Comparison of ENCODE assay signal across 8 cellular contexts in genomic region chr1:180981596-180982387, GRCh38. TPM values are rescaled to one million over a fixed set of nuclear protein-coding genes. Genes with fewer than 3 reads are reported as not detected.
DNase-seq lines count a peak whose midpoint lies in the region; FAIRE-seq and TF ChIP-seq lines count a peak whose summit lies in the region.

No MANE protein-coding gene starts in this region.

- no peaks in the 10 kb centered on the region for H3K79me2 ChIP-seq in smooth muscle cell (ENCODE audit: low read depth)

- peak overlapping the region; percentile 62 for H3K27ac Mint-ChIP-seq in stimulated activated naive CD8-positive, alpha-beta T cell treated with anti-CD3 and anti-CD28 coated beads, Interleukin-15, Interleukin-2, amounts not matched to agents 100 ng/mL and 50 ng/mL, for 24 hours

- TF ChIP-seq POLR2A in GM12891 (IDR thresholded peaks at IDR 0.05; ENCODE audit: low read depth, low read length) = no peak
- no peak for TF ChIP-seq POLR2A in Peyer's patch (IDR thresholded peaks at IDR 0.05)

- TF ChIP-seq CTCF in HEK293 (tag by site-specific recombination; IDR thresholded peaks at IDR 0.05) (no peak), Peyer's patch (IDR thresholded peaks at IDR 0.05) (no peak), smooth muscle cell (IDR thresholded peaks at IDR 0.05; ENCODE audit: borderline replicate concordance, insufficient read depth, poor library complexity, severe bottlenecking) (no peak)

- 45 to 49% methylated on average over 10 of the region's 11 CpGs for WGBS in ectodermal cell, 2 experiments
- WGBS in smooth muscle cell (ENCODE audit: low lambda C conversion rate) = 79% methylated on average over 11 of the region's 11 CpGs

- no peak overlapping the region for H3K4me2 ChIP-seq in smooth muscle cell

- CTCF ChIA-PET in HEK293 (lab: Yijun Ruan, JAX) = interaction anchor here (0.6 kb wide), 2 partner anchors 441 to 499 kb away, joined by 4 to 5 read pairs; no protein-coding TSS in a partner anchor

- no peaks in the 10 kb centered on the region for H3K27me3 Mint-ChIP-seq in stimulated activated naive CD8-positive, alpha-beta T cell treated with anti-CD3 and anti-CD28 coated beads, Interleukin-15, Interleukin-2, amounts not matched to agents 100 ng/mL and 50 ng/mL, for 24 hours

- H3K9ac ChIP-seq in smooth muscle cell (ENCODE audit: low read depth) = no peak overlapping the region

- peaks cover 6% of the 10 kb centered on the region for H3F3A ChIP-seq in smooth muscle cell (ENCODE audit: low read depth)

- peaks cover 14% of the 10 kb centered on the region for H4K20me1 ChIP-seq in smooth muscle cell (ENCODE audit: low read depth)

- FAIRE-seq in GM12891 (lab: Jason Lieb, UNC) = peak; percentile 89

- DNase-seq in GM12891 (ENCODE audit: insufficient read length, low spot score) = peak; percentile 41
- DNase-seq in Peyer's patch = peak in 2 of 3 donors; percentile 51 to 65
- no peak for DNase-seq in NCI-H82 treated with DMSO at 0.1 percent for 48 hours (lab: John Stamatoyannopoulos, UW; ENCODE audit: unreplicated experiment)
- no peak for DNase-seq in smooth muscle cell (lab: John Stamatoyannopoulos, UW; ENCODE audit: unreplicated experiment)
- no peak for DNase-seq in NCI-H524 (lab: John Stamatoyannopoulos, UW)

- peaks cover 22% of the 10 kb centered on the region for H3K4me1 Mint-ChIP-seq in stimulated activated naive CD8-positive, alpha-beta T cell treated with anti-CD3 and anti-CD28 coated beads, Interleukin-15, Interleukin-2, amounts not matched to agents 100 ng/mL and 50 ng/mL, for 24 hours (ENCODE audit: low read depth)

- no peak overlapping the region for H2AFZ ChIP-seq in smooth muscle cell (ENCODE audit: low read depth)

- peak overlapping the region; percentile 55 for H3K4me3 Mint-ChIP-seq in stimulated activated naive CD8-positive, alpha-beta T cell treated with anti-CD3 and anti-CD28 coated beads, Interleukin-15, Interleukin-2, amounts not matched to agents 100 ng/mL and 50 ng/mL, for 24 hours

- H3K4me3 ChIP-seq in HEK293 (ENCODE audit: low read depth, low read length) = no peak overlapping the region
- no peak overlapping the region for H3K4me3 ChIP-seq in Peyer's patch
- no peak overlapping the region for H3K4me3 ChIP-seq in ectodermal cell (ENCODE audit: insufficient read depth, low read depth, low read length)
- no peak overlapping the region for H3K4me3 ChIP-seq in smooth muscle cell

- no peak overlapping the region for H3K27ac ChIP-seq in HEK293 (ENCODE audit: extremely low read depth, low read depth, low read length)
- H3K27ac ChIP-seq in Peyer's patch = peak overlapping the region in 1 of 4 donors; percentile 6
- H3K27ac ChIP-seq in ectodermal cell (ENCODE audit: insufficient read depth, low read depth, low read length, poor library complexity, severe bottlenecking) = peak overlapping the region; percentile 30
- H3K27ac ChIP-seq in smooth muscle cell (ENCODE audit: low read depth) = no peak overlapping the region

- H3K9me3 Mint-ChIP-seq in stimulated activated naive CD8-positive, alpha-beta T cell treated with anti-CD3 and anti-CD28 coated beads, Interleukin-15, Interleukin-2, amounts not matched to agents 100 ng/mL and 50 ng/mL, for 24 hours = no peaks in the 10 kb centered on the region

- peaks cover 75% of the 10 kb centered on the region for H3K36me3 Mint-ChIP-seq in stimulated activated naive CD8-positive, alpha-beta T cell treated with anti-CD3 and anti-CD28 coated beads, Interleukin-15, Interleukin-2, amounts not matched to agents 100 ng/mL and 50 ng/mL, for 24 hours (ENCODE audit: low read depth)

- H3K4me1 ChIP-seq in HEK293 (ENCODE audit: control insufficient read depth, insufficient read depth, low read length) (no peaks in the 10 kb centered on the region), Peyer's patch (peaks cover 0 to 4% (median 0%) of the 10 kb centered on the region in 4 donors), ectodermal cell (ENCODE audit: control insufficient read depth, insufficient read depth, low read length) (peaks cover 17% of the 10 kb centered on the region), smooth muscle cell (ENCODE audit: low read depth) (peaks cover 13% of the 10 kb centered on the region)

- H3K9me3 ChIP-seq in HEK293 (ENCODE audit: control insufficient read depth, insufficient read depth, low read depth, low read length) (no peaks in the 10 kb centered on the region), Peyer's patch (no peaks in the 10 kb centered on the region), ectodermal cell (ENCODE audit: control insufficient read depth, low read length) (no peaks in the 10 kb centered on the region), smooth muscle cell (replicated peaks; ENCODE audit: low read depth) (no peaks in the 10 kb centered on the region)

- H3K27me3 ChIP-seq in Peyer's patch (no peaks in the 10 kb centered on the region), ectodermal cell (ENCODE audit: control insufficient read depth, insufficient read depth, low read length, poor library complexity, severe bottlenecking) (no peaks in the 10 kb centered on the region), smooth muscle cell (ENCODE audit: low read depth) (no peaks in the 10 kb centered on the region)

- peaks cover 19 to 76% of the 10 kb centered on the region in 2 experiments for H3K36me3 ChIP-seq in HEK293 (ENCODE audit: control insufficient read depth in 2 of 2, insufficient read depth in 1 of 2, low read length in 2 of 2)
- H3K36me3 ChIP-seq in Peyer's patch = peaks cover 0 to 43% (median 0%) of the 10 kb centered on the region in 3 donors
- H3K36me3 ChIP-seq in ectodermal cell (ENCODE audit: control insufficient read depth, insufficient read depth, low read length) = peaks cover 19% of the 10 kb centered on the region
- H3K36me3 ChIP-seq in smooth muscle cell (ENCODE audit: low read depth) = peaks cover 4% of the 10 kb centered on the region

- POLR2A ChIA-PET in HEK293 (lab: Yijun Ruan, JAX) = no interaction called here

TF ChIP-seq in GM12891, 5 proteins besides CTCF, POLR2A, EP300 and RAD21:
- TF ChIP-seq POU2F2 (IDR thresholded peaks at IDR 0.05; ENCODE audit: low read depth, low read length) (peak; percentile 71), SPI1 (IDR thresholded peaks at IDR 0.05; ENCODE audit: low read depth, low read length) (peak; percentile 36; the same call in 1 of the 2 replicates), POLR2AphosphoS5 (IDR thresholded peaks at IDR 0.05; ENCODE audit: low read depth, low read length) (no peak), TAF1 (IDR thresholded peaks at IDR 0.05; ENCODE audit: low read depth, low read length) (no peak), PAX5 (IDR thresholded peaks at IDR 0.05; ENCODE audit: insufficient read depth, low read length, severe bottlenecking) (no peak)

TF ChIP-seq in HEK293, 187 proteins besides CTCF, POLR2A, EP300 and RAD21:
- no peak for TF ChIP-seq BCL11A (tag by site-specific recombination; IDR thresholded peaks at IDR 0.05; ENCODE audit: low read depth)
- TF ChIP-seq ZNF610 (tag by site-specific recombination; IDR thresholded peaks at IDR 0.05; ENCODE audit: borderline replicate concordance) = no peak
- peak; percentile 88 for TF ChIP-seq ZIC2 (tag by site-specific recombination; IDR thresholded peaks at IDR 0.05)
- no peak for TF ChIP-seq ZNF600 (tag by site-specific recombination; IDR thresholded peaks at IDR 0.05)
- no peak for TF ChIP-seq ZNF362 (tag by site-specific recombination; IDR thresholded peaks at IDR 0.05)

RNA-seq across cellular contexts. Expression of gene STX6, which starts 40.9 kb away (rescaled TPM):
- polyA plus RNA-seq in GM12891 (2012; ENCODE audit: low read depth, missing spikeins) = 10.9 TPM
- total RNA-seq in Peyer's patch (10 to 100 TPM; 15.4 to 21.2 (median 17.3) TPM), smooth muscle cell (16.9 and 19.2 TPM in 2 replicates)
- 26.3 TPM for polyA plus RNA-seq in ectodermal cell (2013, experiment 1 of 4)
- polyA plus RNA-seq in ectodermal cell (2013, experiment 2 of 4) = 27.2 TPM
- polyA plus RNA-seq in ectodermal cell (2013, experiment 3 of 4) = 18.3 TPM
- 21.9 TPM for polyA plus RNA-seq in ectodermal cell (2013, experiment 4 of 4)
- 9.3 and 12.2 TPM in 2 replicates for polyA plus RNA-seq in smooth muscle cell

RNA-seq across cellular contexts. Expression of gene MR1, which starts 52.0 kb away (rescaled TPM):
- 24.6 TPM for polyA plus RNA-seq in GM12891 (2012; ENCODE audit: low read depth, missing spikeins)
- 1 to 10 TPM; 4.0 to 9.7 (median 6.0) TPM for total RNA-seq in Peyer's patch
- 0.19 TPM for polyA plus RNA-seq in ectodermal cell (2013, experiment 1 of 4)
- polyA plus RNA-seq in ectodermal cell (2013, experiment 2 of 4) = 0.62 TPM
- 0.48 TPM for polyA plus RNA-seq in ectodermal cell (2013, experiment 3 of 4)
- polyA plus RNA-seq in ectodermal cell (2013, experiment 4 of 4) = 0.36 TPM
- total RNA-seq in smooth muscle cell = 1.4 and 2.1 TPM in 2 replicates
- polyA plus RNA-seq in smooth muscle cell = 0.26 and 1.2 TPM in 2 replicates

Comparison
In these comparisons a context has a peak if more than half of its experiments do, and no peak if none do; other contexts are left out.
1. DNase-seq: peak in GM12891 (single experiment) and Peyer's patch (2 of 3); none in NCI-H82 treated with DMSO at 0.1 percent for 48 hours (single experiment), smooth muscle cell (single experiment) and NCI-H524 (0 of 2).